Comparison of ENCODE assay signal across 9 cellular contexts in the genomic region with DNA sequence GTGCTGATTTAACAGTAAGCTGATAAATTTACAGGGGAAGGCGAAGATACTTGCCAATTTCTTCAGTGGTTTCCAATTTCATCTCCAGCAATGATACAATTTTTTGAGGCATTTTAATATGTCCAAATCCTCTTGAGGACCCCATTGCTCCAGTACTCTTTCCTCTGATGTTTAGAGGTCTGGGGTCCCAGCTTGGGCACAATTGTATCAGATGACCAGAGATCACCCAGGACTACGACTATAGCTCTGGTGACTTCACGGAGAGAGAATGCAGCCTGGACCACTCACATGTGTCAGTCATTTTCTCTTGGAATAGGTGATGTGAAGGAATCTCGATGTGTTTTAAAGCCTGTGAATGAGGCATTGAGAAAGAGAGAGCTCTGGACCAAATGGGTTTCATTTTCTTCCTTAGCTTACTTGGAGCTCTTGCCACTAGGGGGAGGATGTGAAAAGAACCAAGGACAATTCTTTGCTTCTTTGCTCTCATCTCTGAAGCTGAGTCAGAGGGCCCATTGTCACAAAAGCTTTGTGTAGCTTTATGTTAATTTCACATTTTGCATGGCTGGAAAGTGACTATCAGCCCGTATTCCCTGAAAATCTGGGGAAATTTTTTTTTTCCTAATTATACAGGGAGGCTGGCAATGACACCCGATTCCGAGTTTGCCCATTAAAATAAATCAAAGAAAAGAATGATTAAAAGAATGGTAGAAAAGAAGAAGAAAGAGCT. TPM values are rescaled to one million over a fixed set of nuclear protein-coding genes. Genes with fewer than 3 reads are reported as not detected.
A peak's percentile ranks its signal among the peaks of the same experiment; 100 is the strongest.
DNase-seq lines count a peak whose midpoint lies in the region; ATAC-seq, FAIRE-seq and TF ChIP-seq lines count a peak whose summit lies in the region.
"Had no signal": no experiment of that assay in that cellular context is flagged by ENCODE, and none has a peak within 500 bp of the region (broad histone marks: within the 10 kb centered on the region; RNA-seq: fewer than 3 reads in every experiment).

No MANE protein-coding gene starts in this region.

- WGBS in pancreas, 2 donors: 38 to 40% methylated on average over 7 of the region's 7 CpGs

- H3K4me1 Mint-ChIP-seq in activated T-cell treated with anti-CD3 and anti-CD28 coated beads, Interleukin-2, amount 50 U/mL, for 72 hours (ENCODE audit: low read depth): peaks cover 13% of the 10 kb centered on the region

- no peaks in the 10 kb centered on the region for H3K9me3 ChIP-seq in pancreas

- peak overlapping the region; percentile 74 to 90 for H3K4me3 Mint-ChIP-seq in activated T-cell treated with anti-CD3 and anti-CD28 coated beads, Interleukin-2, amount 50 U/mL, for 72 hours
- H3K4me3 Mint-ChIP-seq: dendritic cell treated with granulocyte-macrophage colony-stimulating factor and Interleukin-4, amounts not matched to agents 40 ng/mL and 50 ng/mL, for 4 days had no signal

- H3K4me1 ChIP-seq in pancreas: no peaks in the 10 kb centered on the region

- H3K27ac ChIP-seq in pancreas: no peak overlapping the region

- no peaks in the 10 kb centered on the region for H3K27me3 ChIP-seq in pancreas

- H3K9me3 Mint-ChIP-seq in activated T-cell treated with anti-CD3 and anti-CD28 coated beads, Interleukin-2, amount 50 U/mL, for 72 hours: no peaks in the 10 kb centered on the region
- H3K9me3 Mint-ChIP-seq: dendritic cell treated with granulocyte-macrophage colony-stimulating factor and Interleukin-4, amounts not matched to agents 40 ng/mL and 50 ng/mL, for 4 days had no signal

- no peaks in the 10 kb centered on the region for H3K36me3 Mint-ChIP-seq in activated T-cell treated with anti-CD3 and anti-CD28 coated beads, Interleukin-2, amount 50 U/mL, for 72 hours (ENCODE audit: insufficient read depth in 2 of 2)

- peaks cover 10% of the 10 kb centered on the region for H3K27me3 Mint-ChIP-seq in activated T-cell treated with anti-CD3 and anti-CD28 coated beads, Interleukin-2, amount 50 U/mL, for 72 hours (ENCODE audit: low read depth)

- DNase-seq in COLO668 (lab: John Stamatoyannopoulos, UW; ENCODE audit: unreplicated experiment) (peak; percentile 10), NCI-H446 treated with DMSO at 0.1 percent for 48 hours (lab: John Stamatoyannopoulos, UW) (peak; percentile 23), frontal cortex (ENCODE audit: low spot score in 2 of 2) (peak; percentile 34 to 46), pancreas (peak in 2 of 6 donors; percentile 31 to 38), T1000 (lab: John Stamatoyannopoulos, UW) (no peak)
- DNase-seq in activated T-cell treated with anti-CD3 and anti-CD28 coated beads, Interleukin-2, amount 50 U/mL, for 72 hours: peak; percentile 55 to 56

- TF ChIP-seq CTCF in pancreas (IDR thresholded peaks at IDR 0.05): peak; percentile 30 to 59 (median 48)

- ATAC-seq in GM18867 (IDR thresholded peaks at IDR 0.05; ENCODE audit: unreplicated experiment) (peak; percentile 75), HG03108 (IDR thresholded peaks at IDR 0.05; ENCODE audit: unreplicated experiment) (peak; percentile 43), pancreas (peak; percentile 67 to 92 (median 92))
- ATAC-seq in activated T-cell treated with anti-CD3 and anti-CD28 coated beads, Interleukin-2, amount 50 U/mL, for 72 hours (replicated peaks in 1 of 2): peak; percentile 93 to 94

- intact Hi-C loops in pancreas (cut with DNase I): loop anchor here in 2 of 3 donors (5.0 to 10.0 kb wide), 2 partner anchors 522 to 524 kb away; no protein-coding TSS in a partner anchor

- no peaks in the 10 kb centered on the region for H3K36me3 ChIP-seq in pancreas

- H3K4me3 ChIP-seq in pancreas: no peak overlapping the region

- peak overlapping the region; percentile 55 for H3K27ac Mint-ChIP-seq in activated T-cell treated with anti-CD3 and anti-CD28 coated beads, Interleukin-2, amount 50 U/mL, for 72 hours
- H3K27ac Mint-ChIP-seq: dendritic cell treated with granulocyte-macrophage colony-stimulating factor and Interleukin-4, amounts not matched to agents 40 ng/mL and 50 ng/mL, for 4 days had no signal

- FAIRE-seq in frontal cortex (lab: Jason Lieb, UNC) (peak; percentile 91), pancreas (lab: Jason Lieb, UNC) (peak; percentile 13)

RNA-seq across cellular contexts. Expression of gene CCDC90B, which starts 6.7 kb away (rescaled TPM):
- 10 to 100 TPM; 38.8 to 43.2 TPM for total RNA-seq in activated T-cell treated with anti-CD3 and anti-CD28 coated beads, Interleukin-2, amount 50 U/mL, for 72 hours
- total RNA-seq in frontal cortex (216 TPM), pancreas (10 to 100 TPM; 12.1 to 25.1 (median 14.9) TPM)
- 10 to 100 TPM; 16.5 to 19.5 TPM for polyA plus RNA-seq in pancreas

Comparison
In these comparisons a context has a peak if more than half of its experiments do, and no peak if none do; other contexts are left out.
1. ATAC-seq: peak in every context shown above with its lines; median percentile 94 in activated T-cell treated with anti-CD3 and anti-CD28 coated beads, Interleukin-2, amount 50 U/mL, for 72 hours; 92 in pancreas; 75 in GM18867; 43 in HG03108.